1 cellular context compared by ENCODE assay signal in genomic region chr7:128455556-128456254, GRCh38.
TF ChIP-seq lines count a peak whose summit lies in the region.

Gene HILPDA (plus strand): TSS chr7:128455878. CDS start chr7:128457269, 1,391 bp downstream.

TF ChIP-seq in HepG2, 621 proteins besides CTCF, POLR2A, EP300 and RAD21 (continued from another document and continues in another):
- TF ChIP-seq NR0B2 (CRISPR knock-in tag; IDR thresholded peaks at IDR 0.05), result 0 out of 2 replicates have a peak, but pooled peaks have one; percentile 57
- TF ChIP-seq KLF11 (CRISPR knock-in tag; IDR thresholded peaks at IDR 0.05), result no peak
- TF ChIP-seq GRHL1 (CRISPR knock-in tag; conservative IDR thresholded peaks at IDR 0.05), result no peak
- TF ChIP-seq, protein P1, sequence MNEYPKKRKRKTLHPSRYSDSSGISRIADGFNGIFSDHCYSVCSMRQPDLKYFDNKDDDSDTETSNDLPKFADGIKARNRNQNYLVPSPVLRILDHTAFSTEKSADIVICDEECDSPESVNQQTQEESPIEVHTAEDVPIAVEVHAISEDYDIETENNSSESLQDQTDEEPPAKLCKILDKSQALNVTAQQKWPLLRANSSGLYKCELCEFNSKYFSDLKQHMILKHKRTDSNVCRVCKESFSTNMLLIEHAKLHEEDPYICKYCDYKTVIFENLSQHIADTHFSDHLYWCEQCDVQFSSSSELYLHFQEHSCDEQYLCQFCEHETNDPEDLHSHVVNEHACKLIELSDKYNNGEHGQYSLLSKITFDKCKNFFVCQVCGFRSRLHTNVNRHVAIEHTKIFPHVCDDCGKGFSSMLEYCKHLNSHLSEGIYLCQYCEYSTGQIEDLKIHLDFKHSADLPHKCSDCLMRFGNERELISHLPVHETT (CRISPR knock-in tag; conservative IDR thresholded peaks at IDR 0.05), result no peak
- TF ChIP-seq ZNF883 (CRISPR knock-in tag; IDR thresholded peaks at IDR 0.05; ENCODE audit: not compliant biosample characterization), result no peak
- 0 out of 2 replicates have a peak, but pooled peaks have one; percentile 40 for TF ChIP-seq MEIS1 (CRISPR knock-in tag; IDR thresholded peaks at IDR 0.05; ENCODE audit: borderline replicate concordance)
- peak; percentile 39 for TF ChIP-seq ZNF770 (CRISPR knock-in tag; IDR thresholded peaks at IDR 0.05)
- TF ChIP-seq, protein P2, sequence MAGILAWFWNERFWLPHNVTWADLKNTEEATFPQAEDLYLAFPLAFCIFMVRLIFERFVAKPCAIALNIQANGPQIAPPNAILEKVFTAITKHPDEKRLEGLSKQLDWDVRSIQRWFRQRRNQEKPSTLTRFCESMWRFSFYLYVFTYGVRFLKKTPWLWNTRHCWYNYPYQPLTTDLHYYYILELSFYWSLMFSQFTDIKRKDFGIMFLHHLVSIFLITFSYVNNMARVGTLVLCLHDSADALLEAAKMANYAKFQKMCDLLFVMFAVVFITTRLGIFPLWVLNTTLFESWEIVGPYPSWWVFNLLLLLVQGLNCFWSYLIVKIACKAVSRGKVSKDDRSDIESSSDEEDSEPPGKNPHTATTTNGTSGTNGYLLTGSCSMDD (CRISPR knock-in tag; IDR thresholded peaks at IDR 0.05), result no peak
- no peak for TF ChIP-seq RARG (CRISPR knock-in tag; IDR thresholded peaks at IDR 0.05; ENCODE audit: low read depth)
- 0 out of 2 replicates have a peak, but pooled peaks have one; percentile 45 for TF ChIP-seq ZNF333 (CRISPR knock-in tag; IDR thresholded peaks at IDR 0.05; ENCODE audit: borderline replicate concordance)
- TF ChIP-seq HNRNPH1 (optimal IDR thresholded peaks at IDR 0.05; ENCODE audit: low read depth, low read length), result no peak
- TF ChIP-seq ZNF503 (CRISPR knock-in tag; IDR thresholded peaks at IDR 0.05), result 0 out of 2 replicates have a peak, but pooled peaks have one; percentile 4
- TF ChIP-seq, protein P3, sequence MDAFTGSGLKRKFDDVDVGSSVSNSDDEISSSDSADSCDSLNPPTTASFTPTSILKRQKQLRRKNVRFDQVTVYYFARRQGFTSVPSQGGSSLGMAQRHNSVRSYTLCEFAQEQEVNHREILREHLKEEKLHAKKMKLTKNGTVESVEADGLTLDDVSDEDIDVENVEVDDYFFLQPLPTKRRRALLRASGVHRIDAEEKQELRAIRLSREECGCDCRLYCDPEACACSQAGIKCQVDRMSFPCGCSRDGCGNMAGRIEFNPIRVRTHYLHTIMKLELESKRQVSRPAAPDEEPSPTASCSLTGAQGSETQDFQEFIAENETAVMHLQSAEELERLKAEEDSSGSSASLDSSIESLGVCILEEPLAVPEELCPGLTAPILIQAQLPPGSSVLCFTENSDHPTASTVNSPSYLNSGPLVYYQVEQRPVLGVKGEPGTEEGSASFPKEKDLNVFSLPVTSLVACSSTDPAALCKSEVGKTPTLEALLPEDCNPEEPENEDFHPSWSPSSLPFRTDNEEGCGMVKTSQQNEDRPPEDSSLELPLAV (CRISPR knock-in tag; conservative IDR thresholded peaks at IDR 0.05; ENCODE audit: low read depth), result no peak
- TF ChIP-seq ZKSCAN8 (CRISPR knock-in tag; IDR thresholded peaks at IDR 0.05; ENCODE audit: borderline replicate concordance), result no peak; the same call in 1 of the 2 replicates
- TF ChIP-seq ZNF660 (CRISPR knock-in tag; IDR thresholded peaks at IDR 0.05; ENCODE audit: borderline replicate concordance, low read depth), result no peak
- no peak for TF ChIP-seq NFRKB (IDR thresholded peaks at IDR 0.05)
- no peak; the same call in 1 of the 2 replicates for TF ChIP-seq ZNF44 (CRISPR knock-in tag; IDR thresholded peaks at IDR 0.05)
- no peak for TF ChIP-seq RCOR2 (CRISPR knock-in tag; IDR thresholded peaks at IDR 0.05)
- no peak for TF ChIP-seq FOXC1 (CRISPR knock-in tag; IDR thresholded peaks at IDR 0.05; ENCODE audit: borderline replicate concordance)
- TF ChIP-seq TEAD2 (CRISPR knock-in tag; IDR thresholded peaks at IDR 0.05), result no peak
- TF ChIP-seq ZNF3 (CRISPR knock-in tag; IDR thresholded peaks at IDR 0.05), result no peak
- no peak for TF ChIP-seq ZBTB34 (CRISPR knock-in tag; IDR thresholded peaks at IDR 0.05)
- no peak for TF ChIP-seq ZNF703 (CRISPR knock-in tag; IDR thresholded peaks at IDR 0.05; ENCODE audit: borderline replicate concordance)
- peak; percentile 66; the same call in 1 of the 2 replicates for TF ChIP-seq YEATS2 (CRISPR knock-in tag; IDR thresholded peaks at IDR 0.05; ENCODE audit: borderline replicate concordance)
- peak; percentile 27 for TF ChIP-seq FOXA3 (CRISPR knock-in tag; IDR thresholded peaks at IDR 0.05)
- TF ChIP-seq MTA3 (CRISPR knock-in tag; IDR thresholded peaks at IDR 0.05), result no peak
- TF ChIP-seq PAWR (CRISPR knock-in tag; IDR thresholded peaks at IDR 0.05; ENCODE audit: borderline replicate concordance), result no peak
- TF ChIP-seq MYNN (CRISPR knock-in tag; IDR thresholded peaks at IDR 0.05; ENCODE audit: low read depth), result no peak
- no peak for TF ChIP-seq KAT2B (IDR thresholded peaks at IDR 0.05; ENCODE audit: borderline replicate concordance, low read depth, low read length)
- TF ChIP-seq ZNF563 (CRISPR knock-in tag; IDR thresholded peaks at IDR 0.05), result peak; percentile 80; the same call in 1 of the 2 replicates
- TF ChIP-seq, protein P4, sequence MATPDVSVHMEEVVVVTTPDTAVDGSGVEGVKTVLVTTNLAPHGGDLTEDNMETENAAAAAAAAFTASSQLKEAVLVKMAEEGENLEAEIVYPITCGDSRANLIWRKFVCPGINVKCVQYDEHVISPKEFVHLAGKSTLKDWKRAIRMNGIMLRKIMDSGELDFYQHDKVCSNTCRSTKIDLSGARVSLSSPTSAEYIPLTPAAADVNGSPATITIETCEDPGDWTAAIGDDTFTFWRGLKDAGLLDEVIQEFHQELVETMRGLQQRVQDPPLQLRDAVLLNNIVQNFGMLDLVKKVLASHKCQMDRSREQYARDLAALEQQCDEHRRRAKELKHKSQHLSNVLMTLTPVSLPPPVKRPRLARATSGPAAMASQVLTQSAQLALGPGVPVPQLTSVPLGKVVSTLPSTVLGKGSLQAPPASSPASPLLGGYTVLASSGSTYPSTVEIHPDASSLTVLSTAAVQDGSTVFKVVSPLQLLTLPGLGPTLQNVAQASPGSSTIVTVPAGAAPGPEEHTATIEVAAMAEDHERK (CRISPR knock-in tag; IDR thresholded peaks at IDR 0.05; ENCODE audit: low read depth), result peak; percentile 95
- TF ChIP-seq ZNF605 (CRISPR knock-in tag; IDR thresholded peaks at IDR 0.05), result peak; percentile 83
- TF ChIP-seq NONO (IDR thresholded peaks at IDR 0.05), result no peak
- peak; percentile 87 for TF ChIP-seq NONO (CRISPR knock-in tag; conservative IDR thresholded peaks at IDR 0.05)
- no peak for TF ChIP-seq ETV5 (CRISPR knock-in tag; IDR thresholded peaks at IDR 0.05; ENCODE audit: borderline replicate concordance)
- TF ChIP-seq YY1 (IDR thresholded peaks at IDR 0.05; ENCODE audit: insufficient read depth, insufficient replicate concordance, low read depth, low read length), result peak; percentile 62
- TF ChIP-seq ZNF367 (CRISPR knock-in tag; IDR thresholded peaks at IDR 0.05; ENCODE audit: borderline replicate concordance), result no peak
- TF ChIP-seq SMAD3 (CRISPR knock-in tag; IDR thresholded peaks at IDR 0.05), result no peak
- TF ChIP-seq ZFP82 (CRISPR knock-in tag; IDR thresholded peaks at IDR 0.05; ENCODE audit: borderline replicate concordance), result peak; percentile 92
- no peak; the same call in 1 of the 2 replicates for TF ChIP-seq ZNF256 (CRISPR knock-in tag; conservative IDR thresholded peaks at IDR 0.05)
- TF ChIP-seq MAFK (conservative IDR thresholded peaks at IDR 0.05 in 1 of 2, IDR thresholded peaks at IDR 0.05 in 1 of 2; ENCODE audit: low read length in 2 of 2), result no peak
- no peak for TF ChIP-seq ZNF468 (CRISPR knock-in tag; IDR thresholded peaks at IDR 0.05)
- TF ChIP-seq CBX5 (CRISPR knock-in tag; IDR thresholded peaks at IDR 0.05; ENCODE audit: borderline replicate concordance), result no peak
- TF ChIP-seq NFYB (CRISPR knock-in tag; IDR thresholded peaks at IDR 0.05), result 0 out of 2 replicates have a peak, but pooled peaks have one; percentile 25
- TF ChIP-seq STAT5B (CRISPR knock-in tag; IDR thresholded peaks at IDR 0.05), result no peak
- TF ChIP-seq KLF16 (CRISPR knock-in tag; IDR thresholded peaks at IDR 0.05), result peak in 1 of 2 experiments; percentile 76; a peak in 2 of 4 replicates
- peak; percentile 92 for TF ChIP-seq ZNF670 (CRISPR knock-in tag; IDR thresholded peaks at IDR 0.05; ENCODE audit: borderline replicate concordance)
- TF ChIP-seq, protein P5, sequence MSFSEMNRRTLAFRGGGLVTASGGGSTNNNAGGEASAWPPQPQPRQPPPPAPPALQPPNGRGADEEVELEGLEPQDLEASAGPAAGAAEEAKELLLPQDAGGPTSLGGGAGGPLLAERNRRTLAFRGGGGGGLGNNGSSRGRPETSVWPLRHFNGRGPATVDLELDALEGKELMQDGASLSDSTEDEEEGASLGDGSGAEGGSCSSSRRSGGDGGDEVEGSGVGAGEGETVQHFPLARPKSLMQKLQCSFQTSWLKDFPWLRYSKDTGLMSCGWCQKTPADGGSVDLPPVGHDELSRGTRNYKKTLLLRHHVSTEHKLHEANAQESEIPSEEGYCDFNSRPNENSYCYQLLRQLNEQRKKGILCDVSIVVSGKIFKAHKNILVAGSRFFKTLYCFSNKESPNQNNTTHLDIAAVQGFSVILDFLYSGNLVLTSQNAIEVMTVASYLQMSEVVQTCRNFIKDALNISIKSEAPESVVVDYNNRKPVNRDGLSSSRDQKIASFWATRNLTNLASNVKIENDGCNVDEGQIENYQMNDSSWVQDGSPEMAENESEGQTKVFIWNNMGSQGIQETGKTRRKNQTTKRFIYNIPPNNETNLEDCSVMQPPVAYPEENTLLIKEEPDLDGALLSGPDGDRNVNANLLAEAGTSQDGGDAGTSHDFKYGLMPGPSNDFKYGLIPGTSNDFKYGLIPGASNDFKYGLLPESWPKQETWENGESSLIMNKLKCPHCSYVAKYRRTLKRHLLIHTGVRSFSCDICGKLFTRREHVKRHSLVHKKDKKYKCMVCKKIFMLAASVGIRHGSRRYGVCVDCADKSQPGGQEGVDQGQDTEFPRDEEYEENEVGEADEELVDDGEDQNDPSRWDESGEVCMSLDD (CRISPR knock-in tag; IDR thresholded peaks at IDR 0.05; ENCODE audit: borderline replicate concordance), result 0 out of 2 replicates have a peak, but pooled peaks have one; percentile 3
- TF ChIP-seq NCOA5 (CRISPR knock-in tag; IDR thresholded peaks at IDR 0.05), result no peak
